Comparison of ENCODE assay signal across 17 cellular contexts in genomic region chr14:85731198-85731597, GRCh38.
DNase-seq lines count a peak whose midpoint lies in the region; TF ChIP-seq lines count a peak whose summit lies in the region.
"Had no signal": no experiment of that assay in that cellular context is flagged by ENCODE, and none has a peak within 500 bp of the region (broad histone marks: within the 10 kb centered on the region; RNA-seq: fewer than 3 reads in every experiment).

No MANE protein-coding gene starts in this region.

- H2BK15ac ChIP-seq in mesenchymal stem cell (ENCODE audit: low read depth, poor library complexity, severe bottlenecking) = no peak overlapping the region

- no peak overlapping the region for H2BK5ac ChIP-seq in mesenchymal stem cell (ENCODE audit: low read depth, low read length, poor library complexity, severe bottlenecking)

- no peak overlapping the region for H3K18ac ChIP-seq in mesenchymal stem cell (ENCODE audit: low read depth in 1 of 2, low read length in 2 of 2)

- H2BK12ac ChIP-seq in mesenchymal stem cell (ENCODE audit: low read length in 2 of 2) = no peak overlapping the region

- H4K91ac ChIP-seq in mesenchymal stem cell (ENCODE audit: low read length) = no peak overlapping the region

- H3K4me1 ChIP-seq in mesenchymal stem cell (ENCODE audit: control insufficient read depth, insufficient read depth, low read depth, low read length) = no peaks in the 10 kb centered on the region
- no peaks in the 10 kb centered on the region for H3K4me1 ChIP-seq in spleen
- H3K4me1 ChIP-seq: esophagus squamous epithelium had no signal

- no peaks in the 10 kb centered on the region for H3K79me1 ChIP-seq in mesenchymal stem cell (replicated peaks; ENCODE audit: low read length, poor library complexity, severe bottlenecking)

- DNase-seq in A172 (ENCODE audit: low spot score) = peak; percentile 26
- peak; percentile 79 for DNase-seq in HT1080 (ENCODE audit: low read depth)
- peak; percentile 87 for DNase-seq in fibroblast of gingiva (ENCODE audit: low read depth)
- peak; percentile 80 for DNase-seq in mesenchymal stem cell
- no peak for DNase-seq in stimulated activated CD4-positive, alpha-beta T cell treated with anti-CD3 and anti-CD28 coated beads, Interleukin-12 subunit alpha, Interleukin-12 subunit beta, amount 100 ng/mL, for 4 hours
- no peak for DNase-seq in HUDEP-2 (lab: John Stamatoyannopoulos, UW; ENCODE audit: unreplicated experiment in 76 of 76)
- no peak for DNase-seq in NCI-H187 treated with DMSO at 0.1 percent for 48 hours (lab: John Stamatoyannopoulos, UW)
- no peak for DNase-seq in spleen
- DNase-seq: activated CD4-positive, alpha-beta T cell treated with anti-CD3 and anti-CD28 coated beads, Interleukin-2, amount 50 U/mL, for 4 hours; cerebellar nuclear complex; DMS53; esophagus squamous epithelium; islet precursor cell; NCI-H1105; NCI-H510A treated with DMSO at 0.1 percent for 48 hours; occipital lobe; RPMI8226 had no signal

- H3K9me3 ChIP-seq in mesenchymal stem cell (ENCODE audit: control insufficient read depth, low read length) (no peaks in the 10 kb centered on the region), spleen (no peaks in the 10 kb centered on the region)
- H3K9me3 ChIP-seq: esophagus squamous epithelium had no signal

- H2AK5ac ChIP-seq in mesenchymal stem cell (ENCODE audit: low read length, severe bottlenecking) = no peak overlapping the region

- H4K8ac ChIP-seq in mesenchymal stem cell (ENCODE audit: low read length) = no peak overlapping the region

- H3K27ac ChIP-seq in mesenchymal stem cell (ENCODE audit: low read length, poor library complexity, severe bottlenecking) = no peak overlapping the region
- H3K27ac ChIP-seq in spleen = no peak overlapping the region
- H3K27ac ChIP-seq: esophagus squamous epithelium had no signal

- no peak overlapping the region for H3K4me2 ChIP-seq in mesenchymal stem cell (ENCODE audit: low read length, poor library complexity, severe bottlenecking)

- H3K4ac ChIP-seq in mesenchymal stem cell (ENCODE audit: low read depth in 1 of 2, low read length in 2 of 2) = no peak overlapping the region

- peak overlapping the region; percentile 53 for H3K9ac ChIP-seq in mesenchymal stem cell (ENCODE audit: low read length)

- H3K4me3 ChIP-seq in mesenchymal stem cell (ENCODE audit: insufficient read depth in 1 of 2, low read depth in 1 of 2, low read length in 2 of 2) (no peak overlapping the region), spleen (no peak overlapping the region)
- H3K4me3 ChIP-seq: esophagus squamous epithelium had no signal

- TF ChIP-seq CTCF in spleen (IDR thresholded peaks at IDR 0.05 in 8 of 11, conservative IDR thresholded peaks at IDR 0.05 in 3 of 11) = no peak

- no peak overlapping the region for H3K23ac ChIP-seq in mesenchymal stem cell (ENCODE audit: low read length in 2 of 2)

- no peak overlapping the region for H2AFZ ChIP-seq in mesenchymal stem cell (ENCODE audit: low read depth, low read length)

- H2BK120ac ChIP-seq in mesenchymal stem cell (ENCODE audit: low read depth, low read length) = no peak overlapping the region

- H3K27me3 ChIP-seq in mesenchymal stem cell (ENCODE audit: control insufficient read depth in 1 of 2, insufficient read depth in 1 of 2, low read length in 2 of 2) (no peaks in the 10 kb centered on the region), spleen (replicated peaks in 1 of 7) (no peaks in the 10 kb centered on the region)
- H3K27me3 ChIP-seq: esophagus squamous epithelium had no signal

- H3K36me3 ChIP-seq in mesenchymal stem cell (ENCODE audit: control insufficient read depth in 1 of 2, insufficient read depth in 2 of 2, low read depth in 1 of 2, low read length in 2 of 2) (no peaks in the 10 kb centered on the region), spleen (no peaks in the 10 kb centered on the region)
- H3K36me3 ChIP-seq: esophagus squamous epithelium had no signal

- TF ChIP-seq POLR2A in spleen (IDR thresholded peaks at IDR 0.05) = no peak

- intact Hi-C loops in spleen (cut with DNase I; ENCODE audit: low total_unique reads) = no loop called here

- no peak overlapping the region for H3K14ac ChIP-seq in mesenchymal stem cell (ENCODE audit: low read length in 2 of 2)

Comparison
In these comparisons a context has a peak if more than half of its experiments do, and no peak if none do; other contexts are left out.
1. DNase-seq: peak in A172 (single experiment), HT1080 (single experiment), fibroblast of gingiva (single experiment) and mesenchymal stem cell (single experiment); none in stimulated activated CD4-positive, alpha-beta T cell treated with anti-CD3 and anti-CD28 coated beads, Interleukin-12 subunit alpha, Interleukin-12 subunit beta, amount 100 ng/mL, for 4 hours (single experiment), HUDEP-2 (0 of 76), NCI-H187 treated with DMSO at 0.1 percent for 48 hours (single experiment) and spleen (single experiment).